Comparison of ENCODE assay signal across 10 cellular contexts in the genomic region with DNA sequence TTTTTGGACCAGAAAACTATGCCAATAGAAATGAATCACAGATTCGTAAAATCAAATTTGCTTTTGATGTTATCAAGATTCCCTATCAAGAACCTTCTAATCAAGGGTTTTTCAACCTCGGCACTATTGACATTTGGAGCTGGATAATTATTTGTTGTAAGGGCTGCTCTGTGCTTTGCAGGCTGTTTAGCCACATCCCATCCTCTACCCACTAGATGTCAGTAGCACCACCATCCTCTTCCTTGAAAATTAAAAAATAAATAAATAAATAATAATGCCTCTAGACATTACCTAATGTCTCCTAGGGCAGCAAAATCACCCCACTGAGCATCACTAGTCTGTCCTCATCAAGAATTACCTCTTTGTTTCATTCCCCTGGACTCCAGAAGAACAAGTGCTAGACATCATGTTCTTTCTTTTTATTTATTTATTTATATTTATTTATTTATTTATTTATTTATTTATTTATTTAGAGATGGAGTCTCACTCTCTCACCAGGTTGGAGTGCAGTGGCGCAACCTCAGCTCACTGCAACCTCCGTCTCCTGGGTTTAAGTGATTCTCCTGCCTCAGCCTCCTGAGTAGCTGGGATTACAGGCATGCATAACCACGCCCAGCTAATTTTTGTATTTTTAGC.
DNase-seq lines count a peak whose midpoint lies in the region; TF ChIP-seq lines count a peak whose summit lies in the region.
"Had no signal": no experiment of that assay in that cellular context is flagged by ENCODE, and none has a peak within 500 bp of the region (broad histone marks: within the 10 kb centered on the region; RNA-seq: fewer than 3 reads in every experiment).

No MANE protein-coding gene starts in this region.

- no peaks in the 10 kb centered on the region for H3K36me3 ChIP-seq in fibroblast of lung (ENCODE audit: control insufficient read depth, insufficient read depth, low read length)
- no peaks in the 10 kb centered on the region for H3K36me3 ChIP-seq in colonic mucosa
- H3K36me3 ChIP-seq: thyroid gland had no signal

- H3K79me2 ChIP-seq in fibroblast of lung (ENCODE audit: control insufficient read depth, insufficient read depth, low read length), result no peaks in the 10 kb centered on the region

- DNase-seq in GM12865 (ENCODE audit: low read depth) (no peak), RKO (ENCODE audit: low spot score) (peak; percentile 31), fibroblast of lung (ENCODE audit: low read depth in 2 of 2) (peak; percentile 38 to 54), pulmonary artery endothelial cell (ENCODE audit: low read depth, low spot score) (peak; percentile 10), colonic mucosa (no peak), NCI-H1417 treated with DMSO at 0.1 percent for 48 hours (lab: John Stamatoyannopoulos, UW) (no peak)
- no peak for DNase-seq in activated CD4-positive, CD25-positive, alpha-beta regulatory T cell (lab: John Stamatoyannopoulos, UW)
- DNase-seq: activated CD4-positive, alpha-beta T cell treated with anti-CD3 and anti-CD28 coated beads, Interleukin-2, amount 50 U/mL, for 48 hours; NCI-H1092 treated with DMSO at 0.1 percent for 48 hours; thyroid gland had no signal

- H3K4me2 ChIP-seq in fibroblast of lung (ENCODE audit: extremely low read depth, insufficient read depth, low read length), result no peak overlapping the region

- H3K4me3 ChIP-seq in GM12865 (ENCODE audit: low read depth, low read length) (no peak overlapping the region), fibroblast of lung (replicated peaks in 1 of 4; ENCODE audit: control extremely low read depth in 1 of 4, insufficient read depth in 1 of 4, low read depth in 3 of 4, low read length in 4 of 4) (no peak overlapping the region), colonic mucosa (no peak overlapping the region)
- H3K4me3 ChIP-seq: thyroid gland had no signal

- H3K27me3 ChIP-seq in fibroblast of lung (ENCODE audit: control insufficient read depth, insufficient read depth, low read length) (no peaks in the 10 kb centered on the region), colonic mucosa (no peaks in the 10 kb centered on the region)
- H3K27me3 ChIP-seq: thyroid gland had no signal

- H3K4me1 ChIP-seq in fibroblast of lung (ENCODE audit: control insufficient read depth, extremely low read depth, insufficient read depth, low read length) (no peaks in the 10 kb centered on the region), colonic mucosa (no peaks in the 10 kb centered on the region)
- H3K4me1 ChIP-seq: thyroid gland had no signal

- H2AFZ ChIP-seq in fibroblast of lung (ENCODE audit: low read length), result no peak overlapping the region

- peak; percentile 12 for TF ChIP-seq CTCF in GM12865 (IDR thresholded peaks at IDR 0.05; ENCODE audit: insufficient read depth, low read depth, low read length, missing control alignments)
- TF ChIP-seq CTCF in fibroblast of lung (conservative IDR thresholded peaks at IDR 0.05 in 1 of 2, IDR thresholded peaks at IDR 0.05 in 1 of 2; ENCODE audit: low read depth in 1 of 2, low read length in 2 of 2), result peak; percentile 37 to 44
- no peak for TF ChIP-seq CTCF in colonic mucosa (IDR thresholded peaks at IDR 0.05)

- H3K9ac ChIP-seq in fibroblast of lung (ENCODE audit: insufficient read depth, low read length), result no peak overlapping the region
- H3K9ac ChIP-seq in colonic mucosa (ENCODE audit: low read depth in 2 of 2, low read length in 2 of 2), result no peak overlapping the region

- H4K20me1 ChIP-seq in fibroblast of lung (ENCODE audit: control insufficient read depth, extremely low read depth, insufficient read depth, low read length), result no peaks in the 10 kb centered on the region

- H3K9me3 ChIP-seq in fibroblast of lung (ENCODE audit: control insufficient read depth, insufficient read depth, low read depth, low read length), result no peaks in the 10 kb centered on the region
- no peaks in the 10 kb centered on the region for H3K9me3 ChIP-seq in colonic mucosa
- H3K9me3 ChIP-seq: thyroid gland had no signal

- intact Hi-C loops in colonic mucosa (cut with DNase I), result no loop called here

- H3K27ac ChIP-seq in fibroblast of lung (ENCODE audit: insufficient read depth, low read length), result no peak overlapping the region
- H3K27ac ChIP-seq in colonic mucosa, result no peak overlapping the region
- H3K27ac ChIP-seq: thyroid gland had no signal

Comparison
In these comparisons a context has a peak if more than half of its experiments do, and no peak if none do; other contexts are left out.
1. DNase-seq: peak in RKO (single experiment), fibroblast of lung (2 of 2) and pulmonary artery endothelial cell (single experiment); none in GM12865 (single experiment), colonic mucosa (single experiment), NCI-H1417 treated with DMSO at 0.1 percent for 48 hours (single experiment) and activated CD4-positive, CD25-positive, alpha-beta regulatory T cell (0 of 4).